In genomic region chr7:93054975-93055374, GRCh38 we compare ENCODE assay signal across 15 cellular contexts.
"Had no signal": no experiment of that assay in that cellular context is flagged by ENCODE, and none has a peak within 500 bp of the region (broad histone marks: within the 10 kb centered on the region; RNA-seq: fewer than 3 reads in every experiment).

No MANE protein-coding gene starts in this region.

- H3K4me3 ChIP-seq: thyroid gland, upper lobe of right lung had no signal

- H3K9me3 ChIP-seq: thyroid gland, upper lobe of right lung had no signal

- DNase-seq: activated CD4-positive, alpha-beta T cell treated with anti-CD3 and anti-CD28 coated beads for 36 hours; activated CD4-positive, alpha-beta T cell treated with anti-CD3 and anti-CD28 coated beads, Interleukin-2, amount 50 U/mL, for 48 hours; activated effector memory CD4-positive, alpha-beta T cell treated with Interleukin-2 at 50 U/mL for 16 hours; activated naive CD4-positive, alpha-beta T cell treated with anti-CD3 and anti-CD28 coated beads for 36 hours; activated T-cell treated with anti-CD3 and anti-CD28 coated beads, Interleukin-2, amount 50 U/mL, for 72 hours; aorta; effector memory CD4-positive, alpha-beta T cell; left ventricle myocardium superior; natural killer cell; retina; stimulated activated CD4-positive, alpha-beta T cell treated with anti-CD3 and anti-CD28 coated beads, Interleukin-4, amount 100 ng/mL, for 4 hours; substantia nigra; T-helper 9 cell; upper lobe of right lung had no signal

- H3K36me3 ChIP-seq: thyroid gland, upper lobe of right lung had no signal

- ATAC-seq: left ventricle myocardium superior had no signal

- H3K4me1 ChIP-seq: thyroid gland, upper lobe of right lung had no signal

- H3K27me3 ChIP-seq: thyroid gland, upper lobe of right lung had no signal

- H3K27ac ChIP-seq: thyroid gland, upper lobe of right lung had no signal
